10 cellular contexts compared by ENCODE assay signal in genomic region chr13:80048030-80048429, GRCh38.
A peak's percentile ranks its signal among the peaks of the same experiment; 100 is the strongest.
DNase-seq lines count a peak whose midpoint lies in the region; ATAC-seq, FAIRE-seq and TF ChIP-seq lines count a peak whose summit lies in the region.
"Had no signal": no experiment of that assay in that cellular context is flagged by ENCODE, and none has a peak within 500 bp of the region (broad histone marks: within the 10 kb centered on the region; RNA-seq: fewer than 3 reads in every experiment).

No MANE protein-coding gene starts in this region.

- no peaks in the 10 kb centered on the region for H4K20me1 ChIP-seq in PC-3 (ENCODE audit: low read length)

- H3F3A ChIP-seq in PC-3 (ENCODE audit: low read length, unreplicated experiment): no peaks in the 10 kb centered on the region

- FAIRE-seq in D721Med (lab: Jason Lieb, UNC): no peak
- FAIRE-seq: K562 had no signal

- no peaks in the 10 kb centered on the region for H3K36me3 ChIP-seq in PC-3 (ENCODE audit: low read depth, low read length)

- H3K9me3 ChIP-seq in PC-3 (ENCODE audit: low read length): no peaks in the 10 kb centered on the region

- no peak overlapping the region for H3K9ac ChIP-seq in PC-3 (ENCODE audit: low read length)

- H3K27me3 ChIP-seq in PC-3 (ENCODE audit: low read length): no peaks in the 10 kb centered on the region

- TF ChIP-seq CTCF in PC-3 (conservative IDR thresholded peaks at IDR 0.05; ENCODE audit: low read depth, low read length): no peak
- no peak for TF ChIP-seq CTCF in retinal pigment epithelial cell (conservative IDR thresholded peaks at IDR 0.05; ENCODE audit: low read depth, low read length)
- no peak for TF ChIP-seq CTCF in D721Med (IDR thresholded peaks at IDR 0.05; ENCODE audit: insufficient read depth, missing control alignments)

- H3K79me2 ChIP-seq in PC-3 (ENCODE audit: low read length): no peaks in the 10 kb centered on the region

- intact Hi-C loops in PC-3 (cut with micrococcal nuclease): loop anchor here (2.0 kb wide), 1 partner anchor 37 kb away; no protein-coding TSS in a partner anchor

- no peaks in the 10 kb centered on the region for H3K9me2 ChIP-seq in PC-3 (replicated peaks; ENCODE audit: low read length)

- BruUV-seq in PC-3 (replicated peaks; lab: Mats Ljungman, UMichigan): no TSS peak

- no peak overlapping the region for H3K4me2 ChIP-seq in PC-3 (ENCODE audit: low read length)

- peaks cover 32% of the 10 kb centered on the region for H3K4me1 ChIP-seq in PC-3 (ENCODE audit: insufficient read depth, low read length)

- peak; percentile 32 for DNase-seq in G401 (ENCODE audit: low spot score)
- DNase-seq in PC-3: no peak
- no peak for DNase-seq in epithelial cell of prostate (ENCODE audit: low read depth, low spot score)
- DNase-seq in retinal pigment epithelial cell (ENCODE audit: low read depth): peak; percentile 43
- DNase-seq in amniotic stem cell (lab: John Stamatoyannopoulos, UW): no peak
- no peak for DNase-seq in D721Med (ENCODE audit: insufficient read length, low spot score)
- DNase-seq in activated CD4-positive, CD25-positive, alpha-beta regulatory T cell (lab: John Stamatoyannopoulos, UW): no peak
- DNase-seq: T-helper 9 cell had no signal

- CTCF ChIA-PET in PC-3 (lab: Charles Lee): no interaction called here

- H3K4me3 ChIP-seq in PC-3 (ENCODE audit: low read length): no peak overlapping the region
- H3K4me3 ChIP-seq in retinal pigment epithelial cell (ENCODE audit: low read length): no peak overlapping the region
- H3K4me3 ChIP-seq: K562 had no signal

- POLR2A ChIA-PET in PC-3 (lab: Charles Lee; ENCODE audit: unreplicated experiment): interaction anchor here (0.5 to 0.8 kb wide), 5 partner anchors 174 to 487 kb away, joined by 3 to 11 read pairs (median 4); partner anchors contain the start of gene SPRY2

- no peak for ATAC-seq in PC-3
- no peak for ATAC-seq in HG02981 (IDR thresholded peaks at IDR 0.05; ENCODE audit: unreplicated experiment)

- in situ Hi-C loops in G401 (cut with HindIII; ENCODE audit: low sequenced_read_pairs): no loop called here

- H3K27ac ChIP-seq in PC-3 (ENCODE audit: low read length) (peak overlapping the region; percentile 64; the same call in 1 of the 2 replicates), epithelial cell of prostate (peak overlapping the region; percentile 52)

- no peak overlapping the region; the same call in 1 of the 2 replicates for H2AFZ ChIP-seq in PC-3 (ENCODE audit: low read length)

Comparison
In these comparisons a context has a peak if more than half of its experiments do, and no peak if none do; other contexts are left out.
1. DNase-seq: peak in G401 (single experiment) and retinal pigment epithelial cell (single experiment); none in PC-3 (single experiment), epithelial cell of prostate (single experiment), amniotic stem cell (single experiment), D721Med (single experiment) and activated CD4-positive, CD25-positive, alpha-beta regulatory T cell (0 of 4).